Comparison of ENCODE assay signal across 25 cellular contexts in genomic region chr2:120591572-120591971, GRCh38.
"Had no signal": no experiment of that assay in that cellular context is flagged by ENCODE, and none has a peak within 500 bp of the region (broad histone marks: within the 10 kb centered on the region; RNA-seq: fewer than 3 reads in every experiment).

No MANE protein-coding gene starts in this region.

- H3K4me1 Mint-ChIP-seq: activated T-helper 17 cell treated with anti-CD3 and anti-CD28 coated beads, Interleukin-2, amount 50 U/mL, for 72 hours had no signal

- ATAC-seq: activated T-helper 17 cell treated with anti-CD3 and anti-CD28 coated beads, Interleukin-2, amount 50 U/mL, for 72 hours; PC-3; T-helper 17 cell had no signal

- H3K36me3 ChIP-seq: brain microvascular endothelial cell had no signal

- DNase-seq: activated CD4-positive, alpha-beta memory T cell treated with anti-CD3 and anti-CD28 coated beads for 36 hours; activated CD4-positive, alpha-beta T cell treated with anti-CD3 and anti-CD28 coated beads, Interleukin-2, amount 10 ng/mL, durations not matched to agents 7 days and 5 days; activated CD4-positive, CD25-positive, alpha-beta regulatory T cell; activated CD8-positive, alpha-beta memory T cell treated with anti-CD3 and anti-CD28 coated beads for 24 hours; activated gamma-delta T cell; activated naive CD4-positive, alpha-beta T cell treated with anti-CD3 and anti-CD28 coated beads for 36 hours; activated T-cell treated with anti-CD3 and anti-CD28 coated beads, Interleukin-2, amount 50 U/mL, for 48 hours; amygdala; brain microvascular endothelial cell; Kasumi-1; KBM-7; NCI-H1048; NCI-H146; NCI-H187 treated with DMSO at 0.1 percent for 48 hours; NCI-H2081 treated with DMSO at 0.1 percent for 48 hours; NCI-H446; NCI-H526 treated with DMSO at 0.1 percent for 48 hours; PC-3; SHP77 treated with DMSO at 0.1 percent for 48 hours; T-helper 17 cell; T-helper 9 cell had no signal

- H3K9me3 Mint-ChIP-seq: activated CD4-positive, alpha-beta memory T cell treated with anti-CD3 and anti-CD28 coated beads for 36 hours; activated CD4-positive, alpha-beta T cell treated with anti-CD3 and anti-CD28 coated beads, Interleukin-2, amount 10 ng/mL, durations not matched to agents 7 days and 5 days; activated naive CD4-positive, alpha-beta T cell treated with anti-CD3 and anti-CD28 coated beads for 36 hours; activated T-helper 17 cell treated with anti-CD3 and anti-CD28 coated beads, Interleukin-2, amount 50 U/mL, for 72 hours had no signal

- H3K27ac Mint-ChIP-seq: activated CD4-positive, alpha-beta memory T cell treated with anti-CD3 and anti-CD28 coated beads for 36 hours; activated CD4-positive, alpha-beta T cell treated with anti-CD3 and anti-CD28 coated beads, Interleukin-2, amount 10 ng/mL, durations not matched to agents 7 days and 5 days; activated naive CD4-positive, alpha-beta T cell treated with anti-CD3 and anti-CD28 coated beads for 36 hours; activated naive CD8-positive, alpha-beta T cell; activated T-helper 17 cell treated with anti-CD3 and anti-CD28 coated beads, Interleukin-2, amount 50 U/mL, for 72 hours; T-helper 17 cell had no signal

- H3K27me3 ChIP-seq: brain microvascular endothelial cell had no signal

- H3K27ac ChIP-seq: brain microvascular endothelial cell had no signal

- FAIRE-seq: RCC 7860, TTC549 had no signal

- H3K4me3 Mint-ChIP-seq: activated CD4-positive, alpha-beta memory T cell treated with anti-CD3 and anti-CD28 coated beads for 36 hours; activated CD4-positive, alpha-beta T cell treated with anti-CD3 and anti-CD28 coated beads, Interleukin-2, amount 10 ng/mL, durations not matched to agents 7 days and 5 days; activated naive CD4-positive, alpha-beta T cell treated with anti-CD3 and anti-CD28 coated beads for 36 hours; activated naive CD8-positive, alpha-beta T cell; activated T-helper 17 cell treated with anti-CD3 and anti-CD28 coated beads, Interleukin-2, amount 50 U/mL, for 72 hours; T-helper 17 cell had no signal

- H3K36me3 Mint-ChIP-seq: activated CD4-positive, alpha-beta memory T cell treated with anti-CD3 and anti-CD28 coated beads for 36 hours; activated naive CD8-positive, alpha-beta T cell had no signal
